Comparison of ENCODE assay signal across 19 cellular contexts in genomic region chr13:24004971-24005370, GRCh38.
DNase-seq lines count a peak whose midpoint lies in the region; ATAC-seq, FAIRE-seq and TF ChIP-seq lines count a peak whose summit lies in the region.
"Had no signal": no experiment of that assay in that cellular context is flagged by ENCODE, and none has a peak within 500 bp of the region (broad histone marks: within the 10 kb centered on the region; RNA-seq: fewer than 3 reads in every experiment).

No MANE protein-coding gene starts in this region.

- TF ChIP-seq POLR2A in GM12892 (IDR thresholded peaks at IDR 0.05; ENCODE audit: low read depth, low read length), result no peak

- peaks cover 27% of the 10 kb centered on the region for H3K4me1 Mint-ChIP-seq in nephron
- H3K4me1 Mint-ChIP-seq: CD8-positive, alpha-beta memory T cell; IgD-negative memory B cell had no signal

- H3K4me3 Mint-ChIP-seq in nephron, result no peak overlapping the region
- H3K4me3 Mint-ChIP-seq: CD8-positive, alpha-beta memory T cell; IgD-negative memory B cell had no signal

- intact Hi-C loops in dorsolateral prefrontal cortex (cut with DNase I) (no loop called here), cardiac septum (cut with DNase I) (no loop called here)

- peak overlapping the region in 7 of 59 donors; percentile 2 to 44 (median 24) for H3K4me3 ChIP-seq in dorsolateral prefrontal cortex
- H3K4me3 ChIP-seq: BLaER1, HAP-1 had no signal

- H3K27me3 Mint-ChIP-seq in nephron (ENCODE audit: low read depth), result no peaks in the 10 kb centered on the region

- H3K36me3 Mint-ChIP-seq in nephron (ENCODE audit: low read depth), result no peaks in the 10 kb centered on the region
- H3K36me3 Mint-ChIP-seq: IgD-negative memory B cell had no signal

- no peak for ATAC-seq in GM21737 (IDR thresholded peaks at IDR 0.05; ENCODE audit: unreplicated experiment)
- ATAC-seq: Panc1 had no signal

- no peak for FAIRE-seq in GM12892 (lab: Jason Lieb, UNC)

- DNase-seq in DMS 273 (lab: John Stamatoyannopoulos, UW; ENCODE audit: unreplicated experiment) (peak; percentile 59), DMS 273 treated with DMSO at 0.1 percent for 48 hours (lab: John Stamatoyannopoulos, UW) (no peak), dorsolateral prefrontal cortex (no peak), GM12892 (ENCODE audit: insufficient read length) (no peak), cardiac septum (ENCODE audit: low spot score) (no peak), NCI-H82 treated with DMSO at 0.1 percent for 48 hours (lab: John Stamatoyannopoulos, UW; ENCODE audit: unreplicated experiment) (no peak)
- DNase-seq: CD8-positive, alpha-beta memory T cell; Kasumi-1; MM.1S; NCI-H1105; NCI-H1694 treated with DMSO at 0.1 percent for 48 hours; NCI-H2107; NCI-H524 had no signal

- TF ChIP-seq CTCF in dorsolateral prefrontal cortex (IDR thresholded peaks at IDR 0.05 in 54 of 56, conservative IDR thresholded peaks at IDR 0.05 in 2 of 56; ENCODE audit: low read depth in 1 of 56, partially characterized antibody in 56 of 56), result peak in 1 of 56 donors; percentile 12
- no peak for TF ChIP-seq CTCF in nephron (IDR thresholded peaks at IDR 0.05; ENCODE audit: unreplicated experiment in 3 of 3)

- H3K27me3 ChIP-seq in dorsolateral prefrontal cortex, result no peaks in the 10 kb centered on the region
- H3K27me3 ChIP-seq: BLaER1 had no signal

- H3K9me3 Mint-ChIP-seq in nephron, result no peaks in the 10 kb centered on the region
- H3K9me3 Mint-ChIP-seq: CD8-positive, alpha-beta memory T cell; IgD-negative memory B cell had no signal

- peak overlapping the region in 40 of 59 donors; percentile 0 to 87 (median 50) for H3K27ac ChIP-seq in dorsolateral prefrontal cortex
- H3K27ac ChIP-seq: BLaER1 had no signal

- H3K27ac Mint-ChIP-seq in nephron, result peak overlapping the region; percentile 67 to 98 (median 82)
- H3K27ac Mint-ChIP-seq: CD8-positive, alpha-beta memory T cell; IgD-negative memory B cell had no signal
